Comparison of ENCODE assay signal across 11 cellular contexts in the genomic region with DNA sequence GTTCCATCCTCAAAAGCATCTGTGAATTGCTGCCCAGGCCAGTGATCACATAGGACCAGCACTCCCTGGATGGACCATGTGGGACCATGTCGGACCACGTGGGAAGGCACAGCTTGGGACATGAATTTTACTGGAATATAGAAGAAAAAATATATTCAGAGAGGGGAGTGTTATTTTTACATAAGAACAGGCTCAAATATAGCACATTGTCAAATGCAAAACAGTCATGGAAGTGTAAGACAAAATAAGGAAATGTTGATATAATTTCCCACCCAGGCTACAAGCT.
"Had no signal": no experiment of that assay in that cellular context is flagged by ENCODE, and none has a peak within 500 bp of the region (broad histone marks: within the 10 kb centered on the region; RNA-seq: fewer than 3 reads in every experiment).

No MANE protein-coding gene starts in this region.

- H2AFZ ChIP-seq: GM23248, GM23338 had no signal

- H3K27ac Mint-ChIP-seq: GM23338, H9, HFFc6 had no signal

- H3K4me1 ChIP-seq: HAP-1 had no signal

- FAIRE-seq: H1, H54 had no signal

- ATAC-seq: GM23338, HCT116 had no signal

- DNase-seq: GM23248, GOT3, H7, H9, HCEC 1CT, HFFc6 had no signal

- H3K9me3 ChIP-seq: HAP-1 had no signal

- H3K4me3 ChIP-seq: GM23248, GM23338, HAP-1 had no signal

- H3K27ac ChIP-seq: GM23248 had no signal

- H3K9ac ChIP-seq: GM23248 had no signal

- H3K9me3 Mint-ChIP-seq: H9 had no signal

- H3K4me3 Mint-ChIP-seq: GM23338, H9, HFFc6 had no signal

- H3K36me3 ChIP-seq: HAP-1 had no signal

- H3K4me2 ChIP-seq: GM23338 had no signal
